ENCODE assay signal across 1 cellular context in the genomic region with DNA sequence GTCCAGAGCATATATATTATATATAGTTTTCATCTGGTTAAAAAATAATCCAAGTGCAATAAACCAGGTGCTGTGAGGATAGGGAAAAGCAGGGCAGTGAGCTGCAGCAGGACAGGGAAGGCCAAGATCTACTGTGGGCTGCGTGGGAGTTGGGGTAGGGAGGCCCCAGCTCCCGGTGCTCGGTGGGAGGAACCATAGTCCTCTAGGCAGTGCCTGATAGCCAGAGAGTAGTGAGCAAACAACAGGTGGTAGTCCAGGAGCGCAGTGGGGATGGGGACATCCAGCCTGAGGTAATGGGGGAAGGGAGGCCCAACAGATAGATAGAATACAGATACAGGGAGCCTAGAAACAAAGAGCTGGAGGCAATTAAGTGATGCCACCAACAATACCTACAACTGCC.
TF ChIP-seq lines count a peak whose summit lies in the region.

No MANE protein-coding gene starts in this region.

TF ChIP-seq in K562, 482 proteins besides CTCF, POLR2A, EP300 and RAD21 (continued from another document):
- TF ChIP-seq SMARCA4 (IDR thresholded peaks at IDR 0.05) (peak; percentile 12; the same call in 1 of the 2 replicates), ZBTB17 (CRISPR knock-in tag; IDR thresholded peaks at IDR 0.05) (no peak), MLX (CRISPR knock-in tag; conservative IDR thresholded peaks at IDR 0.05) (no peak), DPF2 (IDR thresholded peaks at IDR 0.05) (peak; percentile 48), RNF2 (IDR thresholded peaks at IDR 0.05) (0 out of 2 replicates have a peak, but pooled peaks have one; percentile 54), LEF1 (IDR thresholded peaks at IDR 0.05) (peak; percentile 58; the same call in 1 of the 2 replicates), PTBP1 (IDR thresholded peaks at IDR 0.05; ENCODE audit: low read depth, low read length) (no peak), CBFA2T2 (conservative IDR thresholded peaks at IDR 0.05) (peak; percentile 51; the same call in 1 of the 2 replicates), TCF7 (IDR thresholded peaks at IDR 0.05; ENCODE audit: borderline replicate concordance) (no peak), HDAC1 (IDR thresholded peaks at IDR 0.05) (no peak), ZNF134 (CRISPR knock-in tag; conservative IDR thresholded peaks at IDR 0.05) (no peak), PKNOX1 (IDR thresholded peaks at IDR 0.05) (no peak), PRDM10 (IDR thresholded peaks at IDR 0.05; ENCODE audit: partially characterized antibody) (peak; percentile 22), ZEB2 (IDR thresholded peaks at IDR 0.05) (peak; percentile 85), CEBPB (tag; IDR thresholded peaks at IDR 0.05) (peak; percentile 47; the same call in 1 of the 2 replicates), SREBF1 (IDR thresholded peaks at IDR 0.05; ENCODE audit: borderline replicate concordance, low read depth, low read length) (no peak), KLF6 (CRISPR knock-in tag; IDR thresholded peaks at IDR 0.05; ENCODE audit: borderline replicate concordance) (no peak), SMAD1 (IDR thresholded peaks at IDR 0.05; ENCODE audit: low read depth, low read length, partially characterized antibody) (no peak), KLF16 (IDR thresholded peaks at IDR 0.05) (peak; percentile 62), HNRNPUL1 (IDR thresholded peaks at IDR 0.05; ENCODE audit: low read length) (no peak), C11orf30 (IDR thresholded peaks at IDR 0.05; ENCODE audit: low read depth) (no peak), JUND (IDR thresholded peaks at IDR 0.05; ENCODE audit: borderline replicate concordance, low read depth, low read length) (no peak), JUND (tag; IDR thresholded peaks at IDR 0.05; ENCODE audit: borderline replicate concordance, low read depth, low read length) (peak; percentile 41; the same call in 1 of the 3 replicates), ZNF212 (CRISPR knock-in tag; IDR thresholded peaks at IDR 0.05) (no peak), HCFC1 (IDR thresholded peaks at IDR 0.05; ENCODE audit: low read depth, low read length) (no peak), TFAM (CRISPR knock-in tag; conservative IDR thresholded peaks at IDR 0.05) (no peak)
- TF ChIP-seq, protein P1, sequence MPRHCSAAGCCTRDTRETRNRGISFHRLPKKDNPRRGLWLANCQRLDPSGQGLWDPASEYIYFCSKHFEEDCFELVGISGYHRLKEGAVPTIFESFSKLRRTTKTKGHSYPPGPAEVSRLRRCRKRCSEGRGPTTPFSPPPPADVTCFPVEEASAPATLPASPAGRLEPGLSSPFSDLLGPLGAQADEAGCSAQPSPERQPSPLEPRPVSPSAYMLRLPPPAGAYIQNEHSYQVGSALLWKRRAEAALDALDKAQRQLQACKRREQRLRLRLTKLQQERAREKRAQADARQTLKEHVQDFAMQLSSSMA (CRISPR knock-in tag; IDR thresholded peaks at IDR 0.05): no peak
- TF ChIP-seq, protein P2, sequence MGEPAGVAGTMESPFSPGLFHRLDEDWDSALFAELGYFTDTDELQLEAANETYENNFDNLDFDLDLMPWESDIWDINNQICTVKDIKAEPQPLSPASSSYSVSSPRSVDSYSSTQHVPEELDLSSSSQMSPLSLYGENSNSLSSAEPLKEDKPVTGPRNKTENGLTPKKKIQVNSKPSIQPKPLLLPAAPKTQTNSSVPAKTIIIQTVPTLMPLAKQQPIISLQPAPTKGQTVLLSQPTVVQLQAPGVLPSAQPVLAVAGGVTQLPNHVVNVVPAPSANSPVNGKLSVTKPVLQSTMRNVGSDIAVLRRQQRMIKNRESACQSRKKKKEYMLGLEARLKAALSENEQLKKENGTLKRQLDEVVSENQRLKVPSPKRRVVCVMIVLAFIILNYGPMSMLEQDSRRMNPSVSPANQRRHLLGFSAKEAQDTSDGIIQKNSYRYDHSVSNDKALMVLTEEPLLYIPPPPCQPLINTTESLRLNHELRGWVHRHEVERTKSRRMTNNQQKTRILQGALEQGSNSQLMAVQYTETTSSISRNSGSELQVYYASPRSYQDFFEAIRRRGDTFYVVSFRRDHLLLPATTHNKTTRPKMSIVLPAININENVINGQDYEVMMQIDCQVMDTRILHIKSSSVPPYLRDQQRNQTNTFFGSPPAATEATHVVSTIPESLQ (CRISPR knock-in tag; IDR thresholded peaks at IDR 0.05): no peak
- TF ChIP-seq, protein P3, sequence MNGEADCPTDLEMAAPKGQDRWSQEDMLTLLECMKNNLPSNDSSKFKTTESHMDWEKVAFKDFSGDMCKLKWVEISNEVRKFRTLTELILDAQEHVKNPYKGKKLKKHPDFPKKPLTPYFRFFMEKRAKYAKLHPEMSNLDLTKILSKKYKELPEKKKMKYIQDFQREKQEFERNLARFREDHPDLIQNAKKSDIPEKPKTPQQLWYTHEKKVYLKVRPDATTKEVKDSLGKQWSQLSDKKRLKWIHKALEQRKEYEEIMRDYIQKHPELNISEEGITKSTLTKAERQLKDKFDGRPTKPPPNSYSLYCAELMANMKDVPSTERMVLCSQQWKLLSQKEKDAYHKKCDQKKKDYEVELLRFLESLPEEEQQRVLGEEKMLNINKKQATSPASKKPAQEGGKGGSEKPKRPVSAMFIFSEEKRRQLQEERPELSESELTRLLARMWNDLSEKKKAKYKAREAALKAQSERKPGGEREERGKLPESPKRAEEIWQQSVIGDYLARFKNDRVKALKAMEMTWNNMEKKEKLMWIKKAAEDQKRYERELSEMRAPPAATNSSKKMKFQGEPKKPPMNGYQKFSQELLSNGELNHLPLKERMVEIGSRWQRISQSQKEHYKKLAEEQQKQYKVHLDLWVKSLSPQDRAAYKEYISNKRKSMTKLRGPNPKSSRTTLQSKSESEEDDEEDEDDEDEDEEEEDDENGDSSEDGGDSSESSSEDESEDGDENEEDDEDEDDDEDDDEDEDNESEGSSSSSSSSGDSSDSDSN (IDR thresholded peaks at IDR 0.05; ENCODE audit: borderline replicate concordance in 1 of 2, low read depth in 2 of 2, low read length in 2 of 2): 0 out of 4 replicates have a peak, but pooled peaks of 1 of the 2 experiments have one; percentile 28
- TF ChIP-seq, protein P4, sequence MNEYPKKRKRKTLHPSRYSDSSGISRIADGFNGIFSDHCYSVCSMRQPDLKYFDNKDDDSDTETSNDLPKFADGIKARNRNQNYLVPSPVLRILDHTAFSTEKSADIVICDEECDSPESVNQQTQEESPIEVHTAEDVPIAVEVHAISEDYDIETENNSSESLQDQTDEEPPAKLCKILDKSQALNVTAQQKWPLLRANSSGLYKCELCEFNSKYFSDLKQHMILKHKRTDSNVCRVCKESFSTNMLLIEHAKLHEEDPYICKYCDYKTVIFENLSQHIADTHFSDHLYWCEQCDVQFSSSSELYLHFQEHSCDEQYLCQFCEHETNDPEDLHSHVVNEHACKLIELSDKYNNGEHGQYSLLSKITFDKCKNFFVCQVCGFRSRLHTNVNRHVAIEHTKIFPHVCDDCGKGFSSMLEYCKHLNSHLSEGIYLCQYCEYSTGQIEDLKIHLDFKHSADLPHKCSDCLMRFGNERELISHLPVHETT (CRISPR knock-in tag; conservative IDR thresholded peaks at IDR 0.05 in 1 of 2, IDR thresholded peaks at IDR 0.05 in 1 of 2): 0 out of 4 replicates have a peak, but pooled peaks of 1 of the 2 experiments have one; percentile 26
